ENCODE assay signal across 8 cellular contexts in the genomic region with DNA sequence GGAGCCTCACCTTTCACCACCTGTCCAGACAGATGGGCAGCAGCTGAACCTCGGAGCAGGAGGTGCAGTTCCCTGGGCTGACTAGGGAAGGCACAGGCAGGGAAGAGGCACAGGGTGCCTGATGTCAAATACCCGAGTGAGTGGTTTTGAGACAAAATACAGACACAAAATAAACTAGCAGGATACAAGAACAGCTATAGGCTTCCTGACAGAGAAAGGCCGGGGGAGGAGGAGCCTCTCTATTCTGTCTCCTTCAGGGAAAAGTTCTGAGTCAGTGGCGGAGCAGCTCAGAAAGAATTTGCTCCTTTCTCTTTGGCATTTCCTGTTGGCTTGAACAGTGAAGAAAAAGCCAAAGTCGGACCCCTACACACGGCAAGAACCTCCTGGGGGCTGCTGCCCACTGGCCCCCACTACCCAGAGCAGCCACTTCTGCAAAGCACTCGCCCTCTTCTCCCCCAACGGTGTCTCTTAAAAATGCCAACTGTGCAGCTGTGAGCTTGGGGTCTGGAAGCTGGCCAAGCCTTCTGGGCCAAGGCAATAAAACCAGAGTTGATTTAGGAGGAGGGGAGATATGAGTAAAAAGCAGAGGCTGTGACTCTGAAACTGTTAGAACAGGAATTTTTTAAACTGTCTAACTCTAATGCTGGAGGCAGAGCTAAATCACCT. TPM values are rescaled to one million over a fixed set of nuclear protein-coding genes. Genes with fewer than 3 reads are reported as not detected.
DNase-seq lines count a peak whose midpoint lies in the region; ATAC-seq and TF ChIP-seq lines count a peak whose summit lies in the region.

No MANE protein-coding gene starts in this region.

- no peak overlapping the region for H3K23ac ChIP-seq in mesendoderm (ENCODE audit: low read length)

- H4K5ac ChIP-seq in mesendoderm (ENCODE audit: low read length) = no peak overlapping the region

- no peaks in the 10 kb centered on the region for H4K20me1 ChIP-seq in GM23248 (ENCODE audit: insufficient read depth)

- no peak overlapping the region for H2BK120ac ChIP-seq in mesendoderm (ENCODE audit: low read depth, low read length)

- no peak overlapping the region for H3K4ac ChIP-seq in mesendoderm (ENCODE audit: low read depth, low read length)

- peak overlapping the region; percentile 61 for H3K4me3 ChIP-seq in GM23248
- peak overlapping the region in 1 of 2 donors; percentile 28 for H3K4me3 ChIP-seq in aorta (ENCODE audit: low read length in 2 of 2)
- H3K4me3 ChIP-seq in mesendoderm (ENCODE audit: low read length) = no peak overlapping the region

- H3K56ac ChIP-seq in mesendoderm (ENCODE audit: low read length) = no peak overlapping the region

- no peak overlapping the region for H2BK5ac ChIP-seq in mesendoderm (ENCODE audit: low read length)

- peaks cover 62% of the 10 kb centered on the region for H3F3A ChIP-seq in GM23248 (ENCODE audit: insufficient read depth)

- no peaks in the 10 kb centered on the region for H3K27me3 ChIP-seq in GM23248 (replicated peaks; ENCODE audit: insufficient read depth)
- H3K27me3 ChIP-seq in aorta (ENCODE audit: control insufficient read depth in 1 of 2, insufficient read depth in 2 of 2, low read length in 1 of 2) = no peaks in the 10 kb centered on the region
- H3K27me3 ChIP-seq in mesendoderm (ENCODE audit: insufficient read depth, low read length, poor library complexity) = no peaks in the 10 kb centered on the region

- H3K79me2 ChIP-seq in GM23248 (ENCODE audit: insufficient read depth) (peaks cover 34% of the 10 kb centered on the region), mesendoderm (ENCODE audit: control insufficient read depth, insufficient read depth, low read length) (no peaks in the 10 kb centered on the region)

- H3K36me3 ChIP-seq in GM23248 (ENCODE audit: low read depth) (peaks cover 35% of the 10 kb centered on the region), aorta (ENCODE audit: control insufficient read depth in 1 of 2, insufficient read depth in 2 of 2, low read length in 1 of 2) (peaks cover 0 to 8% of the 10 kb centered on the region in 2 donors), mesendoderm (ENCODE audit: control insufficient read depth, insufficient read depth, low read length) (peaks cover 40% of the 10 kb centered on the region)

- peak; percentile 98 for DNase-seq in GM23248
- DNase-seq in NCI-H226 = peak; percentile 94
- peak; percentile 70 for DNase-seq in cerebellum (ENCODE audit: low spot score)
- peak; percentile 81 to 92 for DNase-seq in lung microvascular endothelial cell (ENCODE audit: low read depth in 2 of 2)
- peak; percentile 86 to 88 for DNase-seq in aorta
- no peak for DNase-seq in mesendoderm
- DNase-seq in GM20000 (ENCODE audit: low spot score) = no peak

- H3K18ac ChIP-seq in mesendoderm (ENCODE audit: low read length) = no peak overlapping the region

- H3K79me1 ChIP-seq in mesendoderm (ENCODE audit: low read length) = no peaks in the 10 kb centered on the region

- no peak overlapping the region for H4K8ac ChIP-seq in mesendoderm (ENCODE audit: low read depth, low read length)

- H3K9ac ChIP-seq in GM23248 = peak overlapping the region; percentile 47
- H3K9ac ChIP-seq in mesendoderm (ENCODE audit: low read length) = no peak overlapping the region

- no peak overlapping the region for H2AFZ ChIP-seq in GM23248

- ATAC-seq in aorta (ENCODE audit: low FRiP score) (peak; percentile 85), GM21737 (IDR thresholded peaks at IDR 0.05; ENCODE audit: unreplicated experiment) (no peak)

- intact Hi-C loops in aorta (cut with DNase I) = loop anchor here (2.0 kb wide), 2 partner anchors 14 to 28 kb away; partner anchors contain the start of gene FAAP100 (in 2 of the 2)

- in situ Hi-C loops in GM23248 (cut with MboI) = no loop called here

- H2AK5ac ChIP-seq in mesendoderm (ENCODE audit: low read length) = no peak overlapping the region

- H3K9me2 ChIP-seq in GM23248 (ENCODE audit: insufficient read depth) = no peaks in the 10 kb centered on the region

- no peak for TF ChIP-seq CTCF in GM20000 (IDR thresholded peaks at IDR 0.05; ENCODE audit: extremely low read depth, missing control alignments)

- H3K4me1 ChIP-seq in GM23248 (ENCODE audit: insufficient read depth) = peaks cover 50% of the 10 kb centered on the region
- peaks cover 0 to 4% of the 10 kb centered on the region in 2 donors for H3K4me1 ChIP-seq in aorta (ENCODE audit: control insufficient read depth in 1 of 2, insufficient read depth in 2 of 2, low read length in 2 of 2)
- no peaks in the 10 kb centered on the region for H3K4me1 ChIP-seq in mesendoderm (ENCODE audit: control insufficient read depth, low read depth, low read length)

- H3K9me3 ChIP-seq in GM23248 (ENCODE audit: low read depth) (no peaks in the 10 kb centered on the region), aorta (ENCODE audit: control insufficient read depth, low read length) (no peaks in the 10 kb centered on the region)

- H3K27ac ChIP-seq in GM23248 (peak overlapping the region; percentile 79), aorta (ENCODE audit: low read depth in 1 of 2, low read length in 2 of 2) (peak overlapping the region; percentile 89 to 99), mesendoderm (ENCODE audit: low read depth, low read length) (no peak overlapping the region)

- no peak overlapping the region for H2BK15ac ChIP-seq in mesendoderm (replicated peaks; ENCODE audit: low read depth)

- H3K4me2 ChIP-seq in GM23248 (ENCODE audit: unreplicated experiment) (peak overlapping the region; percentile 87), mesendoderm (ENCODE audit: low read length) (no peak overlapping the region)

- WGBS in GM23248 (ENCODE audit: low coverage in 1 of 2, low lambda C conversion rate in 2 of 2, missing lambda C conversion rate in 2 of 2), 2 experiments = 1% methylated on average over 8 of the region's 8 CpGs
- WGBS in aorta, 2 donors = 1 to 2% methylated on average over 8 of the region's 8 CpGs
- WGBS in mesendoderm (ENCODE audit: extremely low coverage, insufficient coverage, low lambda C conversion rate) = no CpG with 5 or more reads among the region's 8 CpGs

RNA-seq across cellular contexts. Expression of gene FAAP100, which starts 14.4 kb away (rescaled TPM):
- total RNA-seq in GM23248 (2014; rRNA removed; shearing (Covaris generic)) = 44.9 and 45.5 TPM in 2 replicates
- polyA plus RNA-seq in GM23248 (2016; fragmentation: Nextera tagmentation; extraction: Ambion mirVana) (25.2 and 25.7 TPM in 2 replicates), aorta (10 to 100 TPM in 1 of 2 donors, 1 to 10 TPM in 1; 8.8 to 48.4 TPM)
- total RNA-seq in cerebellum (25.8 TPM), lung microvascular endothelial cell (10.0 and 13.9 TPM in 2 replicates), aorta (10 to 100 TPM; 20.9 to 32.2 TPM)
- 14.4 TPM for polyA plus RNA-seq in mesendoderm (2013, experiment 1 of 2)
- polyA plus RNA-seq in mesendoderm (2013, experiment 2 of 2) = 14.8 TPM

RNA-seq across cellular contexts. Expression of gene FSCN2, which starts 38.4 kb away (rescaled TPM):
- total RNA-seq in GM23248 (2014; rRNA removed; shearing (Covaris generic)) = 2.3 and 3.2 TPM in 2 replicates
- polyA plus RNA-seq in GM23248 (2016; fragmentation: Nextera tagmentation; extraction: Ambion mirVana) (0.23 and 0.48 TPM in 2 replicates), aorta (1 to 10 TPM; 1.0 to 1.3 TPM)
- total RNA-seq in cerebellum (4.0 TPM), lung microvascular endothelial cell (0.20 and 0.44 TPM in 2 replicates), aorta (1 to 10 TPM; 3.0 to 3.1 TPM)
- polyA plus RNA-seq in mesendoderm (2013, experiment 1 of 2) = not detected
- not detected for polyA plus RNA-seq in mesendoderm (2013, experiment 2 of 2)

RNA-seq across cellular contexts. Expression of gene ACTG1, which starts 54.0 kb away (rescaled TPM):
- total RNA-seq in GM23248 (2014; rRNA removed; shearing (Covaris generic)) = 8,476 and 9,349 TPM in 2 replicates
- polyA plus RNA-seq in GM23248 (2016; fragmentation: Nextera tagmentation; extraction: Ambion mirVana) (3,778 and 3,933 TPM in 2 replicates), aorta (1,000 to 10,000 TPM; 1,438 to 2,310 TPM)
- total RNA-seq in cerebellum (4,386 TPM), lung microvascular endothelial cell (3,444 and 5,949 TPM in 2 replicates), aorta (1,000 to 10,000 TPM; 2,309 to 2,547 TPM)
- polyA plus RNA-seq in mesendoderm (2013, experiment 1 of 2) = 9,422 TPM
- polyA plus RNA-seq in mesendoderm (2013, experiment 2 of 2) = 9,613 TPM

Comparison
In these comparisons a context has a peak if more than half of its experiments do, and no peak if none do; other contexts are left out.
1. DNase-seq: peak in GM23248 (single experiment), NCI-H226 (single experiment), cerebellum (single experiment), lung microvascular endothelial cell (2 of 2) and aorta (2 of 2); none in mesendoderm (single experiment) and GM20000 (single experiment).